8 cellular contexts compared by ENCODE assay signal in the genomic region with DNA sequence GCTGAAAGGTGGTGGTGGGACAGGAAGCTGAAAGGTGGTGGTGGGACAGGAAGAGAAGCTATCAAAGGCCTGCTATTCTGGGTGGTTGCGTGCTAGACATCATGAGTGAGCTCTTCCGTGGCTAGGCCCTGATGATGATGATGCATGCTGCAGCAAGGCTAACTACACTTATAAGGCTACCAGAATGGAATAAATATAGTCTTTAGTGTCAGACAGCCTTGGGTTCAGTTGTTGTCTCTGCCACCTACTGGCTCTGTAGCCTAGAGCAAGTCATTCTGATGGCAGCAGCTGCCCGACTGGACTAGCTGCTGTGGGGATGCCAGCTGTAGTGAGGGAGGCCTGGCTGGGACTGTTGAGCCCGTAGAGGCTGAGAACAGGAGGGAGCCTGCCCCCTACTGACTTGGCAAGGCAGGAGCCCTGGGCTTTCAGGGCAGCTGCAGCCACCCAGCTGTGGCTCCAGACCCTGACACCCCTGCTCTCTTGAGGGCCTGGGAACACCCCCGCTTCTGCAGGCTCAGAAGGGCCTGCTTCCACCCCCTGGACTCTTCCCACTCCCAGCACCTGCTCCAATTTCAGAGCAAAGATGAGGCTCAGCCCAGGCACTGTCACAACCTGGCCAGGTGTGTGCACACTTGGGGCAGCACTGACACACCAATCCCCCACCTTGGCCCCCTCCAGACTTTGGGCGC. TPM values are rescaled to one million over a fixed set of nuclear protein-coding genes. Genes with fewer than 3 reads are reported as not detected.
DNase-seq lines count a peak whose midpoint lies in the region; ATAC-seq and TF ChIP-seq lines count a peak whose summit lies in the region.

No MANE protein-coding gene starts in this region.

- H3K4me1 ChIP-seq in vagina, result no peaks in the 10 kb centered on the region

- intact Hi-C loops in vagina (cut with DNase I), result no loop called here

- no peak for TF ChIP-seq POLR2A in vagina (IDR thresholded peaks at IDR 0.05)

- no peak overlapping the region for H3K27ac ChIP-seq in vagina

- no peaks in the 10 kb centered on the region for H3K27me3 ChIP-seq in vagina

- no peaks in the 10 kb centered on the region for H3K36me3 ChIP-seq in vagina

- H3K4me3 ChIP-seq in WI38 (ENCODE audit: low read depth, low read length) (no peak overlapping the region), epithelial cell of esophagus (ENCODE audit: low read length) (no peak overlapping the region), vagina (no peak overlapping the region)

- ATAC-seq in GM19023 (IDR thresholded peaks at IDR 0.05; ENCODE audit: unreplicated experiment), result peak; percentile 90
- ATAC-seq in HG03060 (IDR thresholded peaks at IDR 0.05; ENCODE audit: low read depth, unreplicated experiment), result peak; percentile 82

- H3K9me3 ChIP-seq in vagina, result no peaks in the 10 kb centered on the region

- DNase-seq in epithelial cell of esophagus (ENCODE audit: low read depth) (peak; percentile 60), nucleus accumbens (lab: John Stamatoyannopoulos, UW) (no peak), vagina (ENCODE audit: extremely low spot score in 2 of 2) (no peak), middle frontal gyrus (ENCODE audit: extremely low spot score, low spot score) (no peak)
- peak; percentile 79 for DNase-seq in stimulated activated naive CD4-positive, alpha-beta T cell treated with Interleukin-2 at 50 U/mL for 16 hours (lab: John Stamatoyannopoulos, UW)

- TF ChIP-seq CTCF in WI38 (IDR thresholded peaks at IDR 0.05; ENCODE audit: low read depth, low read length) (peak; percentile 30), epithelial cell of esophagus (IDR thresholded peaks at IDR 0.05; ENCODE audit: insufficient read depth, low read depth, low read length, missing control alignments) (peak; percentile 16), vagina (IDR thresholded peaks at IDR 0.05) (no peak)

RNA-seq across cellular contexts. Expression of gene ZBED2, which starts 21.4 kb away (rescaled TPM):
- 4.9 TPM for total RNA-seq in vagina

RNA-seq across cellular contexts. Expression of gene PLCXD2, which starts 57.9 kb away (rescaled TPM):
- 0.98 TPM for total RNA-seq in vagina

Comparison
In these comparisons a context has a peak if more than half of its experiments do, and no peak if none do; other contexts are left out.
1. CTCF ChIP-seq: peak in WI38 (single experiment) and epithelial cell of esophagus (single experiment); none in vagina (0 of 3).
2. DNase-seq: peak in epithelial cell of esophagus (single experiment) and stimulated activated naive CD4-positive, alpha-beta T cell treated with Interleukin-2 at 50 U/mL for 16 hours (single experiment); none in nucleus accumbens (0 of 56), vagina (0 of 2) and middle frontal gyrus (single experiment).